8 cellular contexts compared by ENCODE assay signal in the genomic region with DNA sequence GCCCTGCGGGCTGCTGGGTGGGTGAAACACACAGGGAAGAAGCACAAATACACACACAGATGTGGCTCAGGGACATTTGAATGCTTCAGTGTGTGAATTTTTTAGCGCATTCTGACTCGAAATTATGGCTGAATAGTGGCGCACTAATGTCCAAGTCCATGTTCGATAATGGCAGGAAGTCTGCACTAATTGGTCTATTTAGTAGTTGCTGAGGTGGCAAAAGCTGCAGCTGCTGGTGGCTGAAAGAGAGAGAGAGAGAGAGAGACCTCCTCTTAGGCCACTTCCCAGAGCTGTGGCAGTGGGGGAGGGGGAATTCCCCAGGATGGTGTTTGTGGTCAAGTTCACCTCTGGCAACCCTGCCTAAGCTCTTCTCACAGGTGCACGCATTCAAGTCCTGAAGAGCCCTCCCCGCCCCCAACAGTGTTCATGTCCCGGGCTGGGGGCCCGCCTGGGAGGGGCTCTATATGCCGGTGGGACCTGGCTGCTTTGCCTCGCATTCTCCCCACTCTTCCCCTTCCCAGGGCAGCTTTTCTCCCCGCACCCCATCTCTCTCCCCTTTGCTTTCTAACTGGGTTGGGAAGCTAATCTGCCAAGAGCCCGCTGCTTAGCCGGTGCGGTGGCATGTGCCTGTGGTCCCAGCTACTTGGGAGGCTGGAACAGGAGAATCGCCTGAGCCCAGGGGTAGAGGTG. TPM values are rescaled to one million over a fixed set of nuclear protein-coding genes. Genes with fewer than 3 reads are reported as not detected.
DNase-seq lines count a peak whose midpoint lies in the region; ATAC-seq, FAIRE-seq and TF ChIP-seq lines count a peak whose summit lies in the region.

No MANE protein-coding gene starts in this region.

- no peaks in the 10 kb centered on the region for H3K36me3 ChIP-seq in keratinocyte (ENCODE audit: control insufficient read depth in 2 of 2, extremely low read depth in 1 of 2, insufficient read depth in 2 of 2, low read length in 2 of 2)

- H3K9ac ChIP-seq in keratinocyte (ENCODE audit: control insufficient read depth, extremely low read depth, insufficient read depth, low read length), result no peak overlapping the region

- H3K79me2 ChIP-seq in keratinocyte (ENCODE audit: control insufficient read depth, insufficient read depth, low read length), result no peaks in the 10 kb centered on the region

- H2AFZ ChIP-seq in keratinocyte (ENCODE audit: control insufficient read depth, low read length), result no peak overlapping the region

- no peaks in the 10 kb centered on the region for H3K9me1 ChIP-seq in keratinocyte (ENCODE audit: control insufficient read depth, extremely low read depth, insufficient read depth, low read length)

- FAIRE-seq in keratinocyte (lab: Jason Lieb, UNC), result peak; percentile 5

- no peaks in the 10 kb centered on the region for H4K20me1 ChIP-seq in keratinocyte (ENCODE audit: control insufficient read depth, extremely low read depth, insufficient read depth, low read length)

- no peak for DNase-seq in keratinocyte (ENCODE audit: low read depth, low spot score)
- no peak for DNase-seq in NOMO-1 (lab: John Stamatoyannopoulos, UW; ENCODE audit: unreplicated experiment in 2 of 2)
- DNase-seq in G401 (ENCODE audit: low spot score), result no peak
- no peak for DNase-seq in D341Med (ENCODE audit: low spot score)

- TF ChIP-seq CTCF in keratinocyte (optimal IDR thresholded peaks at IDR 0.05 in 1 of 3, IDR thresholded peaks at IDR 0.05 in 1 of 3, conservative IDR thresholded peaks at IDR 0.05 in 1 of 3; ENCODE audit: extremely low read depth in 1 of 3, insufficient read depth in 2 of 3, low read length in 3 of 3), result no peak

- H3K27me3 ChIP-seq in keratinocyte (ENCODE audit: control insufficient read depth, extremely low read depth, insufficient read depth, low read length), result peaks cover 99% of the 10 kb centered on the region

- H3K27ac ChIP-seq in keratinocyte (ENCODE audit: control insufficient read depth, insufficient read depth, low read length), result no peak overlapping the region

- in situ Hi-C loops in G401 (cut with HindIII; ENCODE audit: low sequenced_read_pairs), result no loop called here

- H3K4me2 ChIP-seq in keratinocyte (ENCODE audit: control insufficient read depth, extremely low read depth, insufficient read depth, low read depth, low read length), result no peak overlapping the region

- H3K9me3 ChIP-seq in keratinocyte (ENCODE audit: control insufficient read depth, low read depth, low read length), result no peaks in the 10 kb centered on the region

- dilution Hi-C loops in keratinocyte (cut with MboI; ENCODE audit: extremely low pct_ligation_motif_present, low sequenced_read_pairs), result no loop called here

- no peak overlapping the region for H3K4me3 ChIP-seq in keratinocyte (ENCODE audit: control insufficient read depth in 2 of 3, extremely low read depth in 1 of 3, insufficient read depth in 2 of 3, low read depth in 1 of 3, low read length in 3 of 3)

- ATAC-seq in GM18867 (IDR thresholded peaks at IDR 0.05; ENCODE audit: unreplicated experiment) (peak; percentile 76), GM21515 (IDR thresholded peaks at IDR 0.05; ENCODE audit: unreplicated experiment) (peak; percentile 73), HG03460 (IDR thresholded peaks at IDR 0.05; ENCODE audit: unreplicated experiment) (peak; percentile 55), esophagus mucosa (no peak)

- peaks cover 7% of the 10 kb centered on the region for H3K4me1 ChIP-seq in keratinocyte (ENCODE audit: control insufficient read depth, extremely low read depth, insufficient read depth, low read length)

RNA-seq across cellular contexts. Expression of a gene that starts 6.0 kb away (rescaled TPM):
- 0.02 TPM in 1 of 3 replicates, not detected in the others for polyA plus RNA-seq in keratinocyte
- not detected for polyA plus RNA-seq in keratinocyte (2011; ENCODE audit: low read depth)
- not detected in 2 replicates for polyA plus RNA-seq in keratinocyte (2011; cell fraction: cytosol; rRNA removed)
- polyA plus RNA-seq in keratinocyte (2011; cell fraction: nucleus; rRNA removed), result not detected in 2 replicates
- polyA plus RNA-seq in keratinocyte (2012; ENCODE audit: low replicate concordance), result 0.10 and 0.11 TPM in 2 replicates
- 0.10 TPM in 1 of 3 replicates, not detected in the others for polyA minus RNA-seq in keratinocyte
- polyA minus RNA-seq in keratinocyte (2011; cell fraction: cytosol; rRNA and poly(A)+ RNA removed), result not detected
- polyA minus RNA-seq in keratinocyte (2011; cell fraction: nucleus; rRNA and poly(A)+ RNA removed), result not detected in 2 replicates
- total RNA-seq in esophagus mucosa, result 0.12 TPM
- 1.0 and 1.6 TPM in 2 replicates for total RNA-seq in G401 (2014; rRNA removed; shearing (Covaris generic))
